17 cellular contexts compared by ENCODE assay signal in the genomic region with DNA sequence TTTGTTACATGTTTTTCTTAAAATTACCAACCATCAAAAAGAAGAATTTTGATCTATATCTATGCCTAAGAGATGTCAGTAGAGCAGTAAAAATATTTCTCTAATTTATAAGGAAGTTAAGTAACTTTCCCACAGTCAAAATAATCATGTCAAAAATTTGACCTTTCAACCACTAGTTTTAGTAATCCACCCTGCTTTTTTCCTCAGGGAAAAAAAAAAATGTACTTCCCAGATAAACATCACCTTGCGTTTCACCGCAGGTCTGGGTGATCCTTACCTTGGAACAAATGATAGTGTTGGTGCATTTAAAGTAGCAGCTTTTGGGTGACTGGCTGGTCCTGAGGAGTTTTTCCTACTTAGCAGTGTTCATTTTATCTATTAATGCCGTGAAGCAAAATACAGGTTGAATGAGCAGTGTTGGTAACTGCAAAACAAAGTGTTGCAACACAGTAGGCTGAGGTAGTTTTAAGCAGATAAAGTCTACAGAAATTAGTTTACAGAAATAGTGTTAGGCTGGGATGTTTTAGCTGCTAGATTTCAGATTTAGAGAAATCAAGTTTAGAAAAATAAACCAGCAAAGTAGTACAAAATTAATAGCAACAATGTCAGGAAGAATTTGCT.
DNase-seq lines count a peak whose midpoint lies in the region; ATAC-seq, FAIRE-seq and TF ChIP-seq lines count a peak whose summit lies in the region.
"Had no signal": no experiment of that assay in that cellular context is flagged by ENCODE, and none has a peak within 500 bp of the region (broad histone marks: within the 10 kb centered on the region; RNA-seq: fewer than 3 reads in every experiment).

No MANE protein-coding gene starts in this region.

- peaks cover 5% of the 10 kb centered on the region for H3K79me1 ChIP-seq in H9 (ENCODE audit: insufficient read depth, low read depth, low read length, poor library complexity, severe bottlenecking)

- no peak overlapping the region for H4K5ac ChIP-seq in H9 (ENCODE audit: insufficient read length, low read depth, low read length)

- H3K4me1 ChIP-seq in H9 (ENCODE audit: insufficient read depth, low read length), result peaks cover 3% of the 10 kb centered on the region
- peaks cover 89% of the 10 kb centered on the region for H3K4me1 ChIP-seq in HepG2 (ENCODE audit: insufficient read depth, low read length)
- H3K4me1 ChIP-seq in stomach smooth muscle (ENCODE audit: control insufficient read depth, insufficient read depth, low read length), result peaks cover 27% of the 10 kb centered on the region

- intact Hi-C loops in HepG2 (cut with micrococcal nuclease; ENCODE audit: unreplicated experiment), result loop anchor here (5.0 kb wide), 1 partner anchor 135 kb away; the partner anchor contains the start of gene DNM1L

- no peaks in the 10 kb centered on the region; a peak in 1 of 5 replicates for H3K36me3 ChIP-seq in HepG2 (replicated peaks in 1 of 2; ENCODE audit: control insufficient read depth in 1 of 2, insufficient read depth in 2 of 2, low read length in 2 of 2)
- no peaks in the 10 kb centered on the region for H3K36me3 ChIP-seq in stomach smooth muscle (ENCODE audit: control insufficient read depth in 2 of 2, insufficient read depth in 2 of 2, low read length in 2 of 2)

- no peak overlapping the region for H3K4me2 ChIP-seq in H9 (ENCODE audit: insufficient read depth, insufficient read length, low read length)
- H3K4me2 ChIP-seq in HepG2 (ENCODE audit: low read depth, low read length), result peak overlapping the region; percentile 78

- no peaks in the 10 kb centered on the region for H3K9me3 Mint-ChIP-seq in H9
- H3K9me3 Mint-ChIP-seq: activated B cell treated with CpG ODN at 0.5 μM for 24 hours had no signal

- H3K4me3 Mint-ChIP-seq in H9, result no peak overlapping the region
- H3K4me3 Mint-ChIP-seq: activated B cell treated with CpG ODN at 0.5 μM for 24 hours; naive thymus-derived CD4-positive, alpha-beta T cell had no signal

- no TSS peak for BruUV-seq in HepG2 (replicated peaks; lab: Mats Ljungman, UMichigan)

- DNase-seq in H9 (no peak), cardiac fibroblast (ENCODE audit: low read depth in 2 of 2) (peak; percentile 51 to 53), HepG2 (ENCODE audit: low spot score) (peak; percentile 29), RWPE1 (ENCODE audit: low spot score) (no peak), kidney tubule cell (ENCODE audit: low spot score) (no peak), CD1c-positive myeloid dendritic cell (ENCODE audit: extremely low spot score) (no peak)
- DNase-seq: activated B cell treated with CpG ODN at 0.5 μM for 24 hours; activated T-cell treated with anti-CD3 and anti-CD28 coated beads for 4 hours; KG1; naive thymus-derived CD4-positive, alpha-beta T cell; NCI-H187; NCI-H774; stimulated activated CD4-positive, alpha-beta T cell treated with anti-CD3 and anti-CD28 coated beads, Interleukin-12 subunit alpha, Interleukin-12 subunit beta, amount 100 ng/mL, for 4 hours had no signal

- no peak overlapping the region for H2BK120ac ChIP-seq in H9 (ENCODE audit: low read depth, low read length, poor library complexity, severe bottlenecking)

- no CpG with 5 or more reads among the region's 3 CpGs for WGBS in H9 (ENCODE audit: extremely low coverage, insufficient read length, low lambda C conversion rate)
- WGBS in HepG2 (ENCODE audit: low lambda C conversion rate), result 3% methylated on average over 3 of the region's 3 CpGs

- TF ChIP-seq CTCF in H9 (conservative IDR thresholded peaks at IDR 0.05) (no peak), cardiac fibroblast (IDR thresholded peaks at IDR 0.05; ENCODE audit: low read depth, low read length) (no peak), HepG2 (CRISPR knock-in tag; IDR thresholded peaks at IDR 0.05) (no peak), RWPE1 (conservative IDR thresholded peaks at IDR 0.05; ENCODE audit: low read depth) (no peak)

- H4K91ac ChIP-seq in H9 (ENCODE audit: insufficient read length, low read depth, low read length), result no peak overlapping the region

- TF ChIP-seq EP300 in HepG2 (IDR thresholded peaks at IDR 0.05; ENCODE audit: low read depth in 2 of 2, low read length in 2 of 2) (no peak), HepG2 (CRISPR knock-in tag; IDR thresholded peaks at IDR 0.05; ENCODE audit: borderline replicate concordance) (no peak)

- H2AFZ ChIP-seq in H9 (ENCODE audit: low read length) (no peak overlapping the region), HepG2 (ENCODE audit: low read length) (no peak overlapping the region)

- H4K20me1 ChIP-seq in H9 (ENCODE audit: control insufficient read depth, insufficient read depth, insufficient read length) (no peaks in the 10 kb centered on the region), HepG2 (ENCODE audit: insufficient read depth, low read length) (peaks cover 4% of the 10 kb centered on the region; the same call in 1 of the 2 replicates)

- peaks cover 39 to 45% of the 10 kb centered on the region in 2 experiments for H3K4me1 Mint-ChIP-seq in H9

- no peak overlapping the region for H3K18ac ChIP-seq in H9 (ENCODE audit: insufficient read length, low read depth, low read length)

- H3K9ac ChIP-seq in H9 (ENCODE audit: extremely low read depth, insufficient read length, low read length) (no peak overlapping the region), HepG2 (ENCODE audit: insufficient read depth, low read depth, low read length) (peak overlapping the region; percentile 47), stomach smooth muscle (ENCODE audit: low read length in 2 of 2) (peak overlapping the region in 1 of 2 donors; percentile 43)

- no peak overlapping the region for H2BK5ac ChIP-seq in H9 (ENCODE audit: insufficient read length, low read length)

- CTCF ChIA-PET in HepG2 (lab: Yijun Ruan, JAX; ENCODE audit: low intra/inter-chr PET ratio, low total read pairs) (no interaction called here), RWPE1 (lab: Yijun Ruan, JAX) (no interaction called here)

- no peak overlapping the region for H3T11ph ChIP-seq in H9 (ENCODE audit: low read length)

- no peak overlapping the region for H2BK15ac ChIP-seq in H9 (ENCODE audit: low read depth, low read length)

- ATAC-seq in HepG2, result peak; percentile 18; the same call in 2 of the 3 replicates
- ATAC-seq in HG03175 (IDR thresholded peaks at IDR 0.05; ENCODE audit: unreplicated experiment), result no peak
- ATAC-seq: naive thymus-derived CD4-positive, alpha-beta T cell had no signal

- H3K23ac ChIP-seq in H9 (ENCODE audit: insufficient read length, low read depth, low read length), result no peak overlapping the region

- H3K9me3 ChIP-seq in H9 (ENCODE audit: control insufficient read depth, low read depth, low read length), result no peaks in the 10 kb centered on the region
- H3K9me3 ChIP-seq in HepG2 (ENCODE audit: low read length), result no peaks in the 10 kb centered on the region
- no peaks in the 10 kb centered on the region for H3K9me3 ChIP-seq in stomach smooth muscle (ENCODE audit: control insufficient read depth in 2 of 2, low read length in 2 of 2)

- no peak overlapping the region for H3K56ac ChIP-seq in H9 (ENCODE audit: insufficient read length, low read depth, low read length)

- H2BK12ac ChIP-seq in H9 (ENCODE audit: insufficient read length, low read depth, low read length), result no peak overlapping the region

- no peaks in the 10 kb centered on the region for H3K23me2 ChIP-seq in H9 (ENCODE audit: insufficient read length, low read depth, low read length, poor library complexity, severe bottlenecking)

- H3K27me3 ChIP-seq in H9 (ENCODE audit: insufficient read depth, low read length) (no peaks in the 10 kb centered on the region; the same call in 1 of the 2 replicates), HepG2 (ENCODE audit: control insufficient read depth in 1 of 2, insufficient read depth in 2 of 2, low read length in 2 of 2) (no peaks in the 10 kb centered on the region), stomach smooth muscle (ENCODE audit: control insufficient read depth in 1 of 2, insufficient read depth in 2 of 2, low read length in 2 of 2) (no peaks in the 10 kb centered on the region)

- peaks cover 5 to 12% (median 8%) of the 10 kb centered on the region in 3 experiments; a peak in 6 of 7 replicates for H3K36me3 Mint-ChIP-seq in H9 (ENCODE audit: insufficient read depth in 1 of 3, low read depth in 3 of 3)

- no peaks in the 10 kb centered on the region for H3K27me3 Mint-ChIP-seq in H9 (ENCODE audit: low read depth)
- H3K27me3 Mint-ChIP-seq: activated B cell treated with CpG ODN at 0.5 μM for 24 hours had no signal

- H3K4me3 ChIP-seq in cardiac fibroblast (replicated peaks in 1 of 2; ENCODE audit: low read depth in 2 of 2, low read length in 2 of 2), result no peak overlapping the region
- H3K4me3 ChIP-seq in HepG2 (replicated peaks in 1 of 3; ENCODE audit: insufficient read depth in 1 of 3, low read depth in 2 of 3, low read length in 3 of 3), result peak overlapping the region; percentile 26 to 49 (median 43); a peak in 3 of 6 replicates
- peak overlapping the region; percentile 29 to 30 for H3K4me3 ChIP-seq in stomach smooth muscle (ENCODE audit: low read length in 2 of 2)

- no peak overlapping the region for H4K8ac ChIP-seq in H9 (replicated peaks; ENCODE audit: insufficient read length, low read depth, low read length)

- H3K79me2 ChIP-seq in H9 (ENCODE audit: insufficient read depth, low read length) (peaks cover 3% of the 10 kb centered on the region; the same call in 1 of the 2 replicates), HepG2 (ENCODE audit: insufficient read depth, low read length) (peaks cover 70% of the 10 kb centered on the region)

- H3K27ac Mint-ChIP-seq in H9, result peak overlapping the region; percentile 33 to 62 (median 60); a peak in 4 of 7 replicates
- H3K27ac Mint-ChIP-seq: activated B cell treated with CpG ODN at 0.5 μM for 24 hours; naive thymus-derived CD4-positive, alpha-beta T cell had no signal

- TF ChIP-seq POLR2A in HepG2 (IDR thresholded peaks at IDR 0.05; ENCODE audit: insufficient read depth in 1 of 2, low read depth in 2 of 2, low read length in 2 of 2), result no peak

- no peak overlapping the region for H3K4ac ChIP-seq in H9 (ENCODE audit: low read depth, low read length)

- no peak overlapping the region for H2BK20ac ChIP-seq in H9 (ENCODE audit: low read depth, low read length, poor library complexity, severe bottlenecking)

- no peak overlapping the region for H3K14ac ChIP-seq in H9 (ENCODE audit: insufficient read depth, low read length)

- POLR2A ChIA-PET in HepG2 (lab: Yijun Ruan, JAX), result interaction anchor here (2.9 kb wide), 1 partner anchor 8 kb away, joined by 13 read pairs; no protein-coding TSS in a partner anchor
- POLR2A ChIA-PET in RWPE1 (lab: Yijun Ruan, JAX; ENCODE audit: low non-redundant PET), result no interaction called here

- TF ChIP-seq RAD21 in HepG2 (CRISPR knock-in tag; IDR thresholded peaks at IDR 0.05), result no peak

- no peak for FAIRE-seq in HepG2 (lab: Jason Lieb, UNC)
- FAIRE-seq: astrocyte had no signal

- no peak overlapping the region for H2AK5ac ChIP-seq in H9 (ENCODE audit: insufficient read length, low read length)

- H3K27ac ChIP-seq in H9 (ENCODE audit: insufficient read length, low read depth, low read length), result no peak overlapping the region
- peak overlapping the region; percentile 76 for H3K27ac ChIP-seq in HepG2 (ENCODE audit: extremely low read length, insufficient read depth, low read length)
- H3K27ac ChIP-seq in stomach smooth muscle (ENCODE audit: low read length), result peak overlapping the region; percentile 42
- no peak overlapping the region for H3K27ac ChIP-seq in RWPE1
- H3K27ac ChIP-seq: epithelial cell of prostate had no signal

- in situ Hi-C loops in HepG2 (cut with HindIII; ENCODE audit: extremely low pct_ligation_motif_present, low pct_unique_long_range_greater_than_20kb), result no loop called here

Comparison
In these comparisons a context has a peak if more than half of its experiments do, and no peak if none do; other contexts are left out.
1. DNase-seq: peak in cardiac fibroblast (2 of 2) and HepG2 (single experiment); none in H9 (single experiment), RWPE1 (single experiment), kidney tubule cell (single experiment) and CD1c-positive myeloid dendritic cell (single experiment).
2. H3K27ac ChIP-seq: peak in HepG2 (single experiment) and stomach smooth muscle (single experiment); none in H9 (single experiment) and RWPE1 (single experiment).
3. H3K4me3 ChIP-seq: peak in HepG2 (3 of 3) and stomach smooth muscle (2 of 2); none in cardiac fibroblast (0 of 2).